8 cellular contexts compared by ENCODE assay signal in the genomic region with DNA sequence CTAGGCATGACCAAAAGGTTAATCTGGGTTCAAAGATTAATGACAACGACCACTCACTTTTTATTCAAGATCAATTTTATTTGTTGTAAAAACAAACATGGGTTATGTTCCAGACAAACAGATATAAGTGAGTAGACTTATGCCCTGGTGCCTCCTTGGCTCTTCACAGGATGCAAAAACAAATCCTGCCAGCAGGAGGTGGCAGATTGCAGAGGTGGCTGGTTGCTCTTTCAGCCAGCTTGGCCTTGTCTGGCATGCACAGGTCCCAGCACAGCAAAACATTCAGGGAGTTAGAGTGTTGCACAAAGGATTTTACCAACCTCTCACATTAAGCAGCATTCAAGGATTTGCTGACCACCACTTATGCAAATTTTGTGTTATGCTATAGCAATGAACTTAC.
DNase-seq lines count a peak whose midpoint lies in the region; ATAC-seq and TF ChIP-seq lines count a peak whose summit lies in the region.
"Not testable (repeated sequence)": the region's sequence is repeated elsewhere in the genome, so short reads cannot be mapped to it uniquely, and the experiment has no call there.

No MANE protein-coding gene starts in this region.

- TF ChIP-seq POLR2A in body of pancreas (IDR thresholded peaks at IDR 0.05) = not testable (repeated sequence)

- not testable (repeated sequence) for H2BK20ac ChIP-seq in H9 (ENCODE audit: low read depth, low read length, poor library complexity, severe bottlenecking)

- intact Hi-C loops in body of pancreas (cut with DNase I); left ventricle myocardium inferior (cut with micrococcal nuclease): not testable (repeated sequence)

- H3K27me3 ChIP-seq in BE2C; H9 (ENCODE audit: insufficient read depth, low read length); body of pancreas; left ventricle myocardium inferior (ENCODE audit: low read depth); neural progenitor cell: not testable (repeated sequence)

- H2BK15ac ChIP-seq in H9 (ENCODE audit: low read depth, low read length) = not testable (repeated sequence)

- not testable (repeated sequence) for H2BK12ac ChIP-seq in H9 (ENCODE audit: insufficient read length, low read depth, low read length)

- peak; percentile 8 for DNase-seq in BE2C
- DNase-seq in H9; left ventricle myocardium inferior; neural progenitor cell (ENCODE audit: low spot score): not testable (repeated sequence)
- peak; percentile 58 for DNase-seq in activated CD4-positive, alpha-beta T cell treated with anti-CD3 and anti-CD28 coated beads for 48 hours
- DNase-seq in activated T-cell treated with anti-CD3 and anti-CD28 coated beads, Interleukin-2, amount 50 U/mL, for 48 hours = peak; percentile 38 to 44
- peak; percentile 33 to 69 (median 53) for DNase-seq in body of pancreas
- DNase-seq in stimulated activated CD4-positive, alpha-beta T cell treated with anti-CD3 and anti-CD28 coated beads, Interleukin-4, amount 100 ng/mL, for 24 hours = peak; percentile 20

- H3K4me3 ChIP-seq in BE2C (ENCODE audit: low read depth, low read length); body of pancreas; left ventricle myocardium inferior; neural progenitor cell: not testable (repeated sequence)

- H4K91ac ChIP-seq in H9 (ENCODE audit: insufficient read length, low read depth, low read length) = not testable (repeated sequence)

- not testable (repeated sequence) for H4K8ac ChIP-seq in H9 (replicated peaks; ENCODE audit: insufficient read length, low read depth, low read length)

- not testable (repeated sequence) for H2BK5ac ChIP-seq in H9 (ENCODE audit: insufficient read length, low read length)

- WGBS in H9 (ENCODE audit: extremely low coverage, insufficient read length, low lambda C conversion rate) = no CpG with 5 or more reads among the region's 1 CpG
- WGBS in body of pancreas, 2 donors = 41 to 50% methylated on average over 1 of the region's 1 CpG

- H2AK5ac ChIP-seq in H9 (ENCODE audit: insufficient read length, low read length) = not testable (repeated sequence)

- H3K79me1 ChIP-seq in H9 (ENCODE audit: insufficient read depth, low read depth, low read length, poor library complexity, severe bottlenecking) = not testable (repeated sequence)

- not testable (repeated sequence) for H3K4me1 Mint-ChIP-seq in H9, neural progenitor cell

- not testable (repeated sequence) for ATAC-seq in body of pancreas

- not testable (repeated sequence) for H3F3A ChIP-seq in neural progenitor cell (ENCODE audit: low read depth)

- not testable (repeated sequence) for H4K5ac ChIP-seq in H9 (ENCODE audit: insufficient read length, low read depth, low read length)

- not testable (repeated sequence) for H3K79me2 ChIP-seq in H9 (ENCODE audit: insufficient read depth, low read length); neural progenitor cell (ENCODE audit: low read depth)

- not testable (repeated sequence) for H3K36me3 ChIP-seq in BE2C; body of pancreas (replicated peaks in 1 of 2; ENCODE audit: insufficient read depth in 1 of 2, low read depth in 2 of 2); left ventricle myocardium inferior; neural progenitor cell

- H3K4me2 ChIP-seq in H9 (ENCODE audit: insufficient read depth, insufficient read length, low read length); neural progenitor cell: not testable (repeated sequence)

- H3K4ac ChIP-seq in H9 (ENCODE audit: low read depth, low read length) = not testable (repeated sequence)

- H3K14ac ChIP-seq in H9 (ENCODE audit: insufficient read depth, low read length) = not testable (repeated sequence)

- not testable (repeated sequence) for H3K4me3 Mint-ChIP-seq in H9, neural progenitor cell

- not testable (repeated sequence) for H3K27ac ChIP-seq in H9 (ENCODE audit: insufficient read length, low read depth, low read length); body of pancreas; left ventricle myocardium inferior (replicated peaks); neural progenitor cell

- H4K20me1 ChIP-seq in H9 (ENCODE audit: control insufficient read depth, insufficient read depth, insufficient read length); neural progenitor cell (ENCODE audit: low read depth): not testable (repeated sequence)

- not testable (repeated sequence) for H3K27ac Mint-ChIP-seq in H9, neural progenitor cell

- not testable (repeated sequence) for H3K23me2 ChIP-seq in H9 (ENCODE audit: insufficient read length, low read depth, low read length, poor library complexity, severe bottlenecking)

- not testable (repeated sequence) for H2BK120ac ChIP-seq in H9 (ENCODE audit: low read depth, low read length, poor library complexity, severe bottlenecking)

- H3K18ac ChIP-seq in H9 (ENCODE audit: insufficient read length, low read depth, low read length) = not testable (repeated sequence)

- not testable (repeated sequence) for TF ChIP-seq CTCF in BE2C (IDR thresholded peaks at IDR 0.05; ENCODE audit: low read depth, low read length)
- peak; percentile 46 for TF ChIP-seq CTCF in H9 (conservative IDR thresholded peaks at IDR 0.05)
- peak in 1 of 7 experiments; percentile 11 for TF ChIP-seq CTCF in body of pancreas (IDR thresholded peaks at IDR 0.05)
- TF ChIP-seq CTCF in left ventricle myocardium inferior (IDR thresholded peaks at IDR 0.05; ENCODE audit: borderline replicate concordance) = peak; percentile 17
- peak; percentile 35 for TF ChIP-seq CTCF in neural progenitor cell (IDR thresholded peaks at IDR 0.05)

- not testable (repeated sequence) for H3T11ph ChIP-seq in H9 (ENCODE audit: low read length)

- not testable (repeated sequence) for H3K4me1 ChIP-seq in BE2C; H9 (ENCODE audit: insufficient read depth, low read length); body of pancreas; left ventricle myocardium inferior; neural progenitor cell

- not testable (repeated sequence) for H3K36me3 Mint-ChIP-seq in H9 (ENCODE audit: insufficient read depth in 1 of 3, low read depth in 3 of 3); neural progenitor cell

- H3K9me3 ChIP-seq in BE2C; H9 (ENCODE audit: control insufficient read depth, low read depth, low read length); body of pancreas; left ventricle myocardium inferior (replicated peaks); neural progenitor cell (ENCODE audit: low read depth): not testable (repeated sequence)

- H3K9me3 Mint-ChIP-seq in H9, neural progenitor cell: not testable (repeated sequence)

- not testable (repeated sequence) for H2AFZ ChIP-seq in H9 (ENCODE audit: low read length); neural progenitor cell (replicated peaks)

- H3K27me3 Mint-ChIP-seq in H9 (ENCODE audit: low read depth); neural progenitor cell (ENCODE audit: insufficient read depth, low read depth): not testable (repeated sequence)

- not testable (repeated sequence) for H3K9ac ChIP-seq in H9 (ENCODE audit: extremely low read depth, insufficient read length, low read length); neural progenitor cell

- H3K23ac ChIP-seq in H9 (ENCODE audit: insufficient read length, low read depth, low read length) = not testable (repeated sequence)

- not testable (repeated sequence) for H3K56ac ChIP-seq in H9 (ENCODE audit: insufficient read length, low read depth, low read length)
